ENCODE assay signal across 35 cellular contexts in genomic region chr10:86630079-86630478, GRCh38. TPM values are rescaled to one million over a fixed set of nuclear protein-coding genes. Genes with fewer than 3 reads are reported as not detected.
DNase-seq lines count a peak whose midpoint lies in the region; ATAC-seq and TF ChIP-seq lines count a peak whose summit lies in the region.
"Had no signal": no experiment of that assay in that cellular context is flagged by ENCODE, and none has a peak within 500 bp of the region (broad histone marks: within the 10 kb centered on the region; RNA-seq: fewer than 3 reads in every experiment).

No MANE protein-coding gene starts in this region.

- H3K36me3 ChIP-seq in left ventricle myocardium inferior = no peaks in the 10 kb centered on the region
- no peaks in the 10 kb centered on the region for H3K36me3 ChIP-seq in psoas muscle (ENCODE audit: insufficient read depth in 1 of 2, low read depth in 1 of 2)
- no peaks in the 10 kb centered on the region for H3K36me3 ChIP-seq in stomach
- H3K36me3 ChIP-seq: brain microvascular endothelial cell, HAP-1, neutrophil, transverse colon had no signal

- H3K9me3 ChIP-seq in left ventricle myocardium inferior (replicated peaks) = no peaks in the 10 kb centered on the region
- no peaks in the 10 kb centered on the region for H3K9me3 ChIP-seq in psoas muscle
- no peaks in the 10 kb centered on the region for H3K9me3 ChIP-seq in stomach
- H3K9me3 ChIP-seq: Caco-2, HAP-1, neutrophil, transverse colon had no signal

- H3K27ac ChIP-seq in left ventricle myocardium inferior (replicated peaks) = peak overlapping the region; percentile 61
- no peak overlapping the region for H3K27ac ChIP-seq in psoas muscle
- H3K27ac ChIP-seq in stomach = no peak overlapping the region
- H3K27ac ChIP-seq: 22Rv1, brain microvascular endothelial cell, C4-2B, neutrophil, transverse colon had no signal

- no peak overlapping the region for H3K4me3 ChIP-seq in choroid plexus epithelial cell (ENCODE audit: low read depth, low read length)
- H3K4me3 ChIP-seq in left ventricle myocardium inferior = no peak overlapping the region
- H3K4me3 ChIP-seq in psoas muscle = no peak overlapping the region
- H3K4me3 ChIP-seq in foreskin fibroblast (ENCODE audit: low read depth in 1 of 2, low read length in 2 of 2) = no peak overlapping the region
- H3K4me3 ChIP-seq in stomach = no peak overlapping the region
- H3K4me3 ChIP-seq: HAP-1, transverse colon had no signal

- H3K4me1 ChIP-seq in left ventricle myocardium inferior = peaks cover 32% of the 10 kb centered on the region
- peaks cover 4% of the 10 kb centered on the region for H3K4me1 ChIP-seq in psoas muscle
- H3K4me1 ChIP-seq in stomach = peaks cover 8 to 18% (median 11%) of the 10 kb centered on the region in 4 donors
- H3K4me1 ChIP-seq: Caco-2, HAP-1 had no signal

- no peak for TF ChIP-seq POLR2A in stomach (IDR thresholded peaks at IDR 0.05)

- TF ChIP-seq EP300 in stomach (IDR thresholded peaks at IDR 0.05) = no peak

- 9 to 15% (median 10%) methylated on average over 2 of the region's 2 CpGs for WGBS in psoas muscle, 3 donors
- WGBS in stomach, 5 donors = 8 to 45% (median 25%) methylated on average over 2 of the region's 2 CpGs

- H3K27me3 ChIP-seq in left ventricle myocardium inferior (ENCODE audit: low read depth) (peaks cover 49% of the 10 kb centered on the region), psoas muscle (ENCODE audit: insufficient read depth in 3 of 3, low read length in 2 of 3) (no peaks in the 10 kb centered on the region), stomach (peaks cover 0 to 26% (median 13%) of the 10 kb centered on the region in 3 donors)
- H3K27me3 ChIP-seq: brain microvascular endothelial cell had no signal

- intact Hi-C loops in left ventricle myocardium inferior (cut with micrococcal nuclease) (no loop called here), psoas muscle (cut with DNase I) (no loop called here), stomach (cut with DNase I; ENCODE audit: low total_unique reads) (no loop called here)

- no peak for TF ChIP-seq CTCF in choroid plexus epithelial cell (conservative IDR thresholded peaks at IDR 0.05; ENCODE audit: low read depth, low read length)
- no peak for TF ChIP-seq CTCF in left ventricle myocardium inferior (IDR thresholded peaks at IDR 0.05; ENCODE audit: borderline replicate concordance)
- no peak for TF ChIP-seq CTCF in psoas muscle (IDR thresholded peaks at IDR 0.05)
- TF ChIP-seq CTCF in foreskin fibroblast (IDR thresholded peaks at IDR 0.05; ENCODE audit: low read depth, low read length) = no peak
- TF ChIP-seq CTCF in stomach (IDR thresholded peaks at IDR 0.05) = no peak

- DNase-seq in DMS 273 (lab: John Stamatoyannopoulos, UW; ENCODE audit: unreplicated experiment) = peak; percentile 27
- no peak for DNase-seq in DMS 273 treated with DMSO at 0.1 percent for 48 hours (lab: John Stamatoyannopoulos, UW)
- DNase-seq in choroid plexus epithelial cell (ENCODE audit: low read depth) = peak; percentile 40
- DNase-seq in left ventricle myocardium inferior = peak; percentile 46
- no peak for DNase-seq in psoas muscle
- no peak for DNase-seq in SW480 (ENCODE audit: low spot score)
- DNase-seq in foreskin fibroblast = no peak
- no peak for DNase-seq in stomach
- DNase-seq: activated CD4-positive, alpha-beta T cell treated with anti-CD3 and anti-CD28 coated beads for 1 hour; activated CD8-positive, alpha-beta T cell treated with anti-CD3 and anti-CD28 coated beads for 36 hours; activated naive CD4-positive, alpha-beta T cell treated with anti-CD3 and anti-CD28 coated beads, Interleukin-2, amount 50 U/mL, for 16 hours; amniotic stem cell; brain microvascular endothelial cell; Caco-2; cortex of kidney; DMS79 treated with DMSO at 0.1 percent for 48 hours; effector memory CD8-positive, alpha-beta T cell; GF-D8; immature natural killer cell; KBM-7; naive B cell; NCI-H1092; NCI-H1694; NCI-H510A; stimulated activated CD4-positive, alpha-beta T cell treated with anti-CD3 and anti-CD28 coated beads, Interleukin-4, amount 100 ng/mL, for 4 hours; transverse colon had no signal

- ATAC-seq in psoas muscle = peak; percentile 75 to 80 (median 78)
- ATAC-seq: activated CD8-positive, alpha-beta T cell treated with anti-CD3 and anti-CD28 coated beads for 36 hours; activated T-helper 17 cell treated with anti-CD3 and anti-CD28 coated beads, Interleukin-2, amount 50 U/mL, for 72 hours; effector memory CD8-positive, alpha-beta T cell; left lobe of liver had no signal

RNA-seq across cellular contexts. Expression of gene OPN4, which starts 24.3 kb away (rescaled TPM):
- total RNA-seq in left ventricle myocardium inferior = 0.25 TPM
- total RNA-seq in psoas muscle = under 1 TPM; 0.12 to 0.49 (median 0.32) TPM
- polyA plus RNA-seq in psoas muscle = under 1 TPM; 0.14 to 0.23 (median 0.23) TPM
- total RNA-seq in stomach = not detected
- not detected for polyA plus RNA-seq in stomach
- total RNA-seq: activated CD8-positive, alpha-beta T cell treated with anti-CD3 and anti-CD28 coated beads for 36 hours; activated T-helper 17 cell treated with anti-CD3 and anti-CD28 coated beads, Interleukin-2, amount 50 U/mL, for 72 hours; Caco-2; left lobe of liver; mesenteric fat pad; progenitor cell of endocrine pancreas; T-helper 2 cell treated with Interferon-gamma antibody and Interleukin-4, amounts not matched to agents 100 ng/mL and 5 ng/mL, for 36 hours had no signal
- polyA plus RNA-seq: immature natural killer cell had no signal

RNA-seq across cellular contexts. Expression of gene LDB3, which starts 38.2 kb away (rescaled TPM):
- total RNA-seq in left ventricle myocardium inferior (1,542 TPM), psoas muscle (1,000 to 10,000 TPM in 1 of 4 donors, 100 to 1,000 TPM in 3; 615 to 2,187 (median 685) TPM), stomach (1 to 10 TPM in 4 of 5 donors, under 1 TPM in 1; 0.29 to 8.5 (median 2.2) TPM)
- polyA plus RNA-seq in psoas muscle (100 to 1,000 TPM; 108 to 518 (median 274) TPM), stomach (1 to 10 TPM; 1.1 to 3.4 (median 2.7) TPM)

Comparison
In these comparisons a context has a peak if more than half of its experiments do, and no peak if none do; other contexts are left out.
1. DNase-seq: peak in DMS 273 (single experiment), choroid plexus epithelial cell (single experiment) and left ventricle myocardium inferior (single experiment); none in DMS 273 treated with DMSO at 0.1 percent for 48 hours (single experiment), psoas muscle (0 of 2), SW480 (single experiment), foreskin fibroblast (0 of 2) and stomach (single experiment).
2. RNA of gene LDB3, which starts 38.2 kb away (total RNA-seq): 1,542 TPM in left ventricle myocardium inferior (single experiment) and 615 to 2,187 TPM in psoas muscle; 0.29 to 8.5 TPM in stomach; every median in the first group is over 10 times any median in the second.